Comparison of ENCODE assay signal across 22 cellular contexts in genomic region chr5:15191012-15191411, GRCh38.
DNase-seq lines count a peak whose midpoint lies in the region; ATAC-seq and TF ChIP-seq lines count a peak whose summit lies in the region.
"Had no signal": no experiment of that assay in that cellular context is flagged by ENCODE, and none has a peak within 500 bp of the region (broad histone marks: within the 10 kb centered on the region; RNA-seq: fewer than 3 reads in every experiment).

No MANE protein-coding gene starts in this region.

- H3K4me1 ChIP-seq in RWPE2 (ENCODE audit: insufficient read depth, poor library complexity, severe bottlenecking): no peaks in the 10 kb centered on the region
- H3K4me1 ChIP-seq: stomach, transverse colon had no signal

- H3K36me3 ChIP-seq in RWPE2 (ENCODE audit: low read depth): no peaks in the 10 kb centered on the region
- H3K36me3 ChIP-seq: stomach, transverse colon had no signal

- H3K27ac ChIP-seq in RWPE2 (ENCODE audit: poor library complexity, severe bottlenecking): no peak overlapping the region
- H3K27ac ChIP-seq: SK-N-MC, stomach, transverse colon had no signal

- no peaks in the 10 kb centered on the region for H3K27me3 ChIP-seq in RWPE2 (ENCODE audit: insufficient read depth, poor library complexity, severe bottlenecking)
- H3K27me3 ChIP-seq: stomach, transverse colon had no signal

- DNase-seq in AG08396 (ENCODE audit: low spot score) (peak; percentile 11), EH (ENCODE audit: low read depth) (peak; percentile 5), RWPE2 (ENCODE audit: low spot score) (no peak), fibroblast of villous mesenchyme (ENCODE audit: low read depth) (peak; percentile 9), NCI-H82 treated with DMSO at 0.1 percent for 48 hours (lab: John Stamatoyannopoulos, UW; ENCODE audit: unreplicated experiment) (no peak), dedifferentiated amniotic fluid mesenchymal stem cell (ENCODE audit: extremely low spot score) (no peak)
- DNase-seq: activated CD8-positive, alpha-beta T cell treated with anti-CD3 and anti-CD28 coated beads, Interleukin-2, amount 10 ng/mL, durations not matched to agents 7 days and 5 days; activated naive CD4-positive, alpha-beta T cell treated with anti-CD3 and anti-CD28 coated beads, Interleukin-2, amount 10 ng/mL, durations not matched to agents 7 days and 5 days; activated T-cell treated with anti-CD3 and anti-CD28 coated beads, Interleukin-2, amount 50 U/mL, for 1 hour; aorta; COR-L47; MM.1S; NCI-H1436 treated with DMSO at 0.1 percent for 48 hours; nucleus accumbens; retina; stimulated activated CD4-positive, alpha-beta T cell treated with anti-CD3 and anti-CD28 coated beads, Interleukin-4, amount 100 ng/mL, for 4 hours; stomach; T-helper 9 cell; transverse colon had no signal

- ATAC-seq in RWPE2 (ENCODE audit: low read depth) (no peak), GM21447 (IDR thresholded peaks at IDR 0.05; ENCODE audit: unreplicated experiment) (no peak)
- ATAC-seq: activated CD8-positive, alpha-beta T cell treated with anti-CD3 and anti-CD28 coated beads, Interleukin-2, amount 10 ng/mL, durations not matched to agents 7 days and 5 days had no signal

- H3K9me3 ChIP-seq in RWPE2 (ENCODE audit: severe bottlenecking): no peaks in the 10 kb centered on the region
- H3K9me3 ChIP-seq: transverse colon had no signal

- H3K4me3 ChIP-seq in RWPE2 (ENCODE audit: severe bottlenecking) (no peak overlapping the region), fibroblast of villous mesenchyme (ENCODE audit: low read depth, low read length) (no peak overlapping the region)
- H3K4me3 ChIP-seq: lung, SK-N-MC, stomach, transverse colon had no signal

- TF ChIP-seq CTCF in RWPE2 (IDR thresholded peaks at IDR 0.05; ENCODE audit: poor library complexity, severe bottlenecking): peak; percentile 30
- TF ChIP-seq CTCF in fibroblast of villous mesenchyme (IDR thresholded peaks at IDR 0.05; ENCODE audit: insufficient read depth, low read depth, low read length): peak; percentile 21

Comparison
In these comparisons a context has a peak if more than half of its experiments do, and no peak if none do; other contexts are left out.
1. DNase-seq: peak in AG08396 (single experiment), EH (single experiment) and fibroblast of villous mesenchyme (single experiment); none in RWPE2 (single experiment), NCI-H82 treated with DMSO at 0.1 percent for 48 hours (single experiment) and dedifferentiated amniotic fluid mesenchymal stem cell (single experiment).